In the genomic region with DNA sequence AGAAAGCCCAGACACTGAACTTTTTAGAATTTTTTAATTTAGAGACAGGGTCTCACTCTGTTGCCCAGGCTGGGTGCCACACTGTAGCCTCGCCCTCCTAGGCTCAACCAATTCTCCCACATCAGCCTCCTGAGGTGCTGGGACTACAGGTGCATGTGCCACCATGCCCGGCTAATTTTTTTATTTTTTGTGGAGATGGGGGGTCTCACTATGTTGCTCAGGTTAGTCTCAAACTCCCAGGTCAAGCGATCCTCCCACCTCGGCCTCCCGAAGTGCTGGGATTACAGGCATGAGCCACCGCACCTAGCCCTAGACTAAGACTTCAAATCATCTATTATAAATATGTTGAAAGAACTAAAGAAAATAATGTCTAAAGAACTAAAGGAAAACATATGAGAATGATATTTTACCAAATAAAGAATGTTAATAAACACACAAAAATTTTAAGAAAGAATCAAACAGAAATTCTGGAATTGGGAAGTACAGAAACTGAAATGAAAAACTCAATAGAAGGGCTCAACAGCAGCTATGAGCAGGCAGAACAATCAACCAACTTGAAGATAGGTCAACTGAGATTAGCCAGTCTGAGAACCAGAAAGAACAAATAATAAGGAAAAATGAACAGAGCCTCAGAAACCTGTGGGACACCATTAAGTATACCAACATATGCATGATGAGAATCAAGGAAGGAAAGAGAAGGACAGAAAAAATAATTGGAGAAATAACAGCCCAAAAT, we compare ENCODE assay signal across 23 cellular contexts.
"Had no signal": no experiment of that assay in that cellular context is flagged by ENCODE, and none has a peak within 500 bp of the region (broad histone marks: within the 10 kb centered on the region; RNA-seq: fewer than 3 reads in every experiment).

No MANE protein-coding gene starts in this region.

- H3K4me2 ChIP-seq: KMS-11 had no signal

- H3K4me3 ChIP-seq: K562, SJSA1, SK-N-MC had no signal

- DNase-seq: Kasumi-1, MM.1S, NCI-H1092 treated with DMSO at 0.1 percent for 48 hours, NCI-H1436, NCI-H187, NCI-H2029, NCI-H2081 treated with DMSO at 0.1 percent for 48 hours, NCI-H2171, NCI-H226, NCI-H446, NCI-H510A, NCI-H524 treated with DMSO at 0.1 percent for 48 hours, NCI-H69, NCI-H774, Right ventricle myocardium superior, RPMI8226, SIG-M5 had no signal

- H3K27me3 Mint-ChIP-seq: IgD-negative memory B cell had no signal

- FAIRE-seq: K562, RCC 7860 had no signal

- H3K27ac ChIP-seq: KMS-11, SJSA1, SK-N-MC had no signal

- H3K9ac ChIP-seq: KMS-11 had no signal

- ATAC-seq: K562 had no signal

- H3K27me3 ChIP-seq: SJSA1 had no signal
